20 cellular contexts compared by ENCODE assay signal in the genomic region with DNA sequence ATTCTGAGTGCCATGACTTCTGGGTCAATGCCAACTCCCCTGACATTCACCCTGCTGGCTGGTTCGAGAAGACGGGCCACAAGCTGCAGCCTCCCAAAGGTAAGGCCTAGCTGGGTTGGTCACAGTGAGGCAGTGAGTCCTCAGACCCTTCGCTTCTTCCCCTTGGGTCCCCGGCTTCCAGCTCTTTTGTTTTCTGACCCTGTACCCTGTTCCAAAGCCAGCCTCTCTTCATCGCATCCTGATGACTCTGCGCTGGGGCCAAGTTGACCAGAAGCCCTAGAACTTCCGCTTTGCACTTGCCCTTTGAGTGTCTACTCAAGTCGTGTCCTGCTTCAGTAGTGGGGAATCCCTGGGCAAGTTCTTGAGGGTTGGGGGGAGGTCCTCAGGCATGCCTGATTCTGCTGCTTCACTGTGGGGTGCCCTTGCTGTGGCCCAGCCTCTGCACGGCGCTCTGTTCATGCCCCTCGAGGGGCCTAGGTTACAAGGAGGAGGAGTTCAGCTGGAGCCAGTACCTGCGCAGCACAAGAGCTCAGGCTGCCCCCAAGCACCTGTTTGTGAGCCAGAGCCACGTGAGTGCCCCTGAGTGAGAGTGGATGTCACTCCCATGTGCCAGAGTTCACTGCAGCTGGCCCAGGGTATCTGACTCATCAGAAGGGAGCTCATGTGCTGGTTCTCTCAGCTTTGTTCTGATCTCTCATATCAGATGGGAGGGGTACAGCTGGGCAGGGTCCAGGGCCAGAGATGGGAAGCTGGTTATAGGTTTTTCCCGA. TPM values are rescaled to one million over a fixed set of nuclear protein-coding genes. Genes with fewer than 3 reads are reported as not detected.
A peak's percentile ranks its signal among the peaks of the same experiment; 100 is the strongest.
DNase-seq lines count a peak whose midpoint lies in the region; ATAC-seq lines count a peak whose summit lies in the region.
"Had no signal": no experiment of that assay in that cellular context is flagged by ENCODE, and none has a peak within 500 bp of the region (broad histone marks: within the 10 kb centered on the region; RNA-seq: fewer than 3 reads in every experiment).

No MANE protein-coding gene starts in this region.

- H3K4me1 ChIP-seq in right cardiac atrium (ENCODE audit: control insufficient read depth, insufficient read depth, low read length), result no peaks in the 10 kb centered on the region
- H3K4me1 ChIP-seq: body of pancreas, gastrocnemius medialis had no signal

- 86% methylated on average over 14 of the region's 14 CpGs for WGBS in right cardiac atrium

- no peak overlapping the region for H3K27ac ChIP-seq in right cardiac atrium (ENCODE audit: low read length)
- H3K27ac ChIP-seq: body of pancreas, gastrocnemius medialis, ovary, skin epidermis had no signal

- intact Hi-C loops in posterior vena cava (cut with DNase I), result loop anchor here (10.0 kb wide), 2 partner anchors 544 to 554 kb away; no protein-coding TSS in a partner anchor
- intact Hi-C loops in right cardiac atrium (cut with DNase I), result loop anchor here in 2 of 4 donors (10.0 kb wide), 2 partner anchors 544 to 554 kb away; no protein-coding TSS in a partner anchor

- no peaks in the 10 kb centered on the region for H3K27me3 ChIP-seq in right cardiac atrium (ENCODE audit: control insufficient read depth, insufficient read depth)
- H3K27me3 ChIP-seq: body of pancreas, gastrocnemius medialis, ovary had no signal

- DNase-seq in HCEC 1CT (peak; percentile 42), RKO (ENCODE audit: low spot score) (peak; percentile 26), kidney tubule cell (ENCODE audit: low spot score) (peak; percentile 38), posterior vena cava (ENCODE audit: low spot score) (peak; percentile 41), right cardiac atrium (no peak), NCI-H526 treated with DMSO at 0.1 percent for 48 hours (lab: John Stamatoyannopoulos, UW) (no peak)
- DNase-seq: activated CD8-positive, alpha-beta T cell treated with anti-CD3 and anti-CD28 coated beads, Interleukin-2, amount 10 ng/mL, durations not matched to agents 7 days and 5 days; cortex of kidney; gastrocnemius medialis; NCI-H146; NCI-H2227 treated with DMSO at 0.1 percent for 48 hours; ovary; SIG-M5; stimulated activated CD4-positive, alpha-beta T cell treated with anti-CD3 and anti-CD28 coated beads, Interleukin-4, amount 100 ng/mL, for 1 hour; T-helper 17 cell had no signal

- H3K9me3 ChIP-seq in right cardiac atrium (ENCODE audit: control insufficient read depth, low read length), result no peaks in the 10 kb centered on the region
- H3K9me3 ChIP-seq: body of pancreas, gastrocnemius medialis, ovary had no signal

- ATAC-seq in right cardiac atrium (no peak), HG03571 (IDR thresholded peaks at IDR 0.05; ENCODE audit: unreplicated experiment) (no peak), GM19328 (IDR thresholded peaks at IDR 0.05; ENCODE audit: unreplicated experiment) (no peak)
- ATAC-seq: activated CD8-positive, alpha-beta T cell treated with anti-CD3 and anti-CD28 coated beads, Interleukin-2, amount 10 ng/mL, durations not matched to agents 7 days and 5 days; body of pancreas; gastrocnemius medialis; T-helper 17 cell had no signal

- no peak overlapping the region for H3K4me3 ChIP-seq in right cardiac atrium (ENCODE audit: low read length)
- H3K4me3 ChIP-seq: body of pancreas, gastrocnemius medialis, ovary, skin epidermis had no signal

RNA-seq across cellular contexts. Expression of a gene that starts 23.0 kb away (rescaled TPM):
- total RNA-seq in posterior vena cava (1 to 10 TPM; 6.7 to 7.1 TPM), right cardiac atrium (1 to 10 TPM; 5.0 to 6.1 (median 6.1) TPM)
- 4.4 TPM for polyA plus RNA-seq in right cardiac atrium

RNA-seq across cellular contexts. Expression of a gene that starts 28.3 kb away (rescaled TPM):
- total RNA-seq in posterior vena cava (1 to 10 TPM in 1 of 2 donors, under 1 TPM in 1; 0.76 to 1.3 TPM), right cardiac atrium (1 to 10 TPM in 1 of 4 donors, under 1 TPM in 2, not detected in 1; 0.21 to 2.9 (median 0.23) TPM)
- polyA plus RNA-seq in right cardiac atrium, result 3.6 TPM
- total RNA-seq: activated T-helper 1 cell treated with anti-CD3 and anti-CD28 coated beads, Interleukin-12 subunit alpha, Interleukin-12 subunit beta, Interleukin-2, Interleukin-4 antibody, amounts not matched to agents 30 ng/mL and 10 ng/mL and 1 ng/mL, durations not matched to agents 14 hours and 24 hours and 36 hours had no signal

Comparison
In these comparisons a context has a peak if more than half of its experiments do, and no peak if none do; other contexts are left out.
1. DNase-seq: peak in HCEC 1CT (single experiment), RKO (single experiment), kidney tubule cell (single experiment) and posterior vena cava (single experiment); none in right cardiac atrium (0 of 3) and NCI-H526 treated with DMSO at 0.1 percent for 48 hours (single experiment).